In the genomic region with DNA sequence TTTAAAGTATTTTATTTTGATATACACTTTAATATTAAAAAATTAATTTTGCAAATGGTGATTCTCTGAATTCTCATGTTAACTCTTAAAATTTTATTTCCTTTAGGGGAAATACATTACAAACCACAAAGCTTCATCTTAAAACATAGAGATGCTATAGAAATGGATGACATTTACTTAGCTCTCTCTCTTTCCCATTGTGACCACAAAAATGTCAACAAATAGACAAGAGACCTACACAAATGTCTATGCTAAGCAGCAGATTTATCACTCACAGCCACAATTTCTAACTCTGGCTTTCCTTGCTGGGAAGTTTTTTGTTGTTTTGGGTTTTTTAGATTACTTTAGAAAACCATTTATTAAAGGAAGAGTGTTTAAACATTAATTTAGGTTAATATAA, we compare ENCODE assay signal across 25 cellular contexts.
"Had no signal": no experiment of that assay in that cellular context is flagged by ENCODE, and none has a peak within 500 bp of the region (broad histone marks: within the 10 kb centered on the region; RNA-seq: fewer than 3 reads in every experiment).

No MANE protein-coding gene starts in this region.

- H3K9me3 ChIP-seq: Peyer's patch had no signal

- H3K36me3 ChIP-seq: brain microvascular endothelial cell, Peyer's patch had no signal

- H3K4me2 ChIP-seq: KMS-11 had no signal

- H3K9ac ChIP-seq: KMS-11 had no signal

- H3K27me3 ChIP-seq: brain microvascular endothelial cell, Peyer's patch had no signal

- H3K4me1 ChIP-seq: Peyer's patch had no signal

- DNase-seq: activated CD4-positive, alpha-beta T cell treated with anti-CD3 and anti-CD28 coated beads for 36 hours; activated CD4-positive, alpha-beta T cell treated with anti-CD3 and anti-CD28 coated beads, Interleukin-2, amount 10 ng/mL, durations not matched to agents 7 days and 5 days; activated CD4-positive, alpha-beta T cell treated with anti-CD3 and anti-CD28 coated beads, Interleukin-2, amount 50 U/mL, for 48 hours; activated CD8-positive, alpha-beta T cell treated with anti-CD3 and anti-CD28 coated beads, Interleukin-2, amount 10 ng/mL, durations not matched to agents 7 days and 5 days; activated gamma-delta T cell; activated naive CD4-positive, alpha-beta T cell treated with Interleukin-2 at 50 U/mL for 16 hours; activated T-cell treated with anti-CD3 and anti-CD28 coated beads, Interleukin-2, amount 50 U/mL, for 24 hours; anterior cingulate cortex; brain microvascular endothelial cell; central memory CD4-positive, alpha-beta T cell; MM.1S; MV-4-11; NCI-H1092; NCI-H1436 treated with DMSO at 0.1 percent for 48 hours; NCI-H1694 treated with DMSO at 0.1 percent for 48 hours; NCI-H2029; NCI-H345; NCI-H524 treated with DMSO at 0.1 percent for 48 hours; PC-3; Peyer's patch; SIG-M5 had no signal

- H3K4me3 ChIP-seq: Peyer's patch had no signal

- H3K27ac ChIP-seq: brain microvascular endothelial cell, KMS-11, Peyer's patch, RWPE1 had no signal

- ATAC-seq: activated CD4-positive, alpha-beta T cell treated with anti-CD3 and anti-CD28 coated beads for 36 hours; activated CD4-positive, CD25-positive, alpha-beta regulatory T cell treated with anti-CD3 and anti-CD28 coated beads, Interleukin-2, amount 50 U/mL, for 24 hours; activated CD8-positive, alpha-beta T cell treated with anti-CD3 and anti-CD28 coated beads, Interleukin-2, amount 10 ng/mL, durations not matched to agents 7 days and 5 days; PC-3; Right ventricle myocardium inferior had no signal
